ENCODE assay signal across 8 cellular contexts in the genomic region with DNA sequence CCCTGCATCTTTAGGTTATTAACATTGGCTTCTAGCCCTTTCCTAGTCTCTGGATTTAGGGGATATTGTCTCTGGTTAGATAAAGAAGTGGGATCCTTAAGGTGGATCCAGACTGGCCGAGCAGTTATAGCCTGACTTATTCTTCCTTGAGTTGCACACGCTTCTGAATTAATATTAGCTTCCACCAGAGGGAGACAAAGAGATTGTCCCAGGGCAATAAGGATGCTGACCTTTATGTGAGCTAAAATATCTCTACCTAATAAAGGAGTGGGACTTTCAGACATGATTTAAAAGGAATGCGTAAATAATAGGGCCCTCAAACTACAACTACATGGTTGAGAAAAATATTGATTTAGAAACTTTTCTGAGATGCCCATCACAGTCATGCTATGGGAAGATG.
DNase-seq lines count a peak whose midpoint lies in the region; ATAC-seq and TF ChIP-seq lines count a peak whose summit lies in the region.

No MANE protein-coding gene starts in this region.

- CTCF ChIA-PET in OCI-LY7 (lab: Charles Lee; ENCODE audit: unreplicated experiment): interaction anchor here (0.5 kb wide), 1 partner anchor 730 kb away, joined by 4 read pairs; no protein-coding TSS in a partner anchor

- TF ChIP-seq CTCF in left ventricle myocardium inferior (IDR thresholded peaks at IDR 0.05; ENCODE audit: borderline replicate concordance): peak; percentile 50
- peak; percentile 81 for TF ChIP-seq CTCF in OCI-LY7 (conservative IDR thresholded peaks at IDR 0.05; ENCODE audit: low read length)

- H3K27ac ChIP-seq in left ventricle myocardium inferior (replicated peaks) (no peak overlapping the region), OCI-LY7 (ENCODE audit: low read depth, low read length, poor library complexity, severe bottlenecking) (no peak overlapping the region)

- H3K36me3 ChIP-seq in left ventricle myocardium inferior (no peaks in the 10 kb centered on the region), OCI-LY7 (ENCODE audit: insufficient read depth, low read length) (no peaks in the 10 kb centered on the region)

- ATAC-seq in left ventricle myocardium superior: no peak
- peak; percentile 70 for ATAC-seq in HG03135 (IDR thresholded peaks at IDR 0.05; ENCODE audit: unreplicated experiment)

- no peaks in the 10 kb centered on the region for H3K9me2 ChIP-seq in OCI-LY7 (ENCODE audit: insufficient read depth, low read length)

- H4K20me1 ChIP-seq in OCI-LY7 (ENCODE audit: insufficient read depth, low read length): no peaks in the 10 kb centered on the region

- H3K79me2 ChIP-seq in OCI-LY7 (ENCODE audit: insufficient read depth, low read depth, low read length): no peaks in the 10 kb centered on the region

- DNase-seq in left ventricle myocardium inferior (no peak), left ventricle myocardium superior (no peak), OCI-LY7 (ENCODE audit: low spot score) (peak; percentile 35), glomerular visceral epithelial cell (ENCODE audit: extremely low spot score) (peak; percentile 28), posterior cingulate gyrus (no peak), KG1 (lab: John Stamatoyannopoulos, UW) (no peak)
- DNase-seq in effector CD8-positive, alpha-beta T cell (lab: John Stamatoyannopoulos, UW): no peak

- POLR2A ChIA-PET in OCI-LY7 (lab: Charles Lee): no interaction called here

- H2AFZ ChIP-seq in OCI-LY7 (ENCODE audit: low read length): no peak overlapping the region

- no TSS peak for BruUV-seq in OCI-LY7 (replicated peaks; lab: Mats Ljungman, UMichigan)

- H3K9me3 ChIP-seq in left ventricle myocardium inferior (replicated peaks): no peaks in the 10 kb centered on the region
- H3K9me3 ChIP-seq in OCI-LY7 (ENCODE audit: low read length): no peaks in the 10 kb centered on the region

- intact Hi-C loops in left ventricle myocardium inferior (cut with micrococcal nuclease) (no loop called here), left ventricle myocardium superior (cut with micrococcal nuclease) (no loop called here), OCI-LY7 (cut with micrococcal nuclease; ENCODE audit: unreplicated experiment) (loop anchor here (1.0 kb wide), 1 partner anchor 220 kb away; no protein-coding TSS in a partner anchor), posterior cingulate gyrus (cut with DNase I) (no loop called here)

- H3K4me2 ChIP-seq in OCI-LY7 (ENCODE audit: low read length): no peak overlapping the region

- H3K4me3 ChIP-seq in left ventricle myocardium inferior (no peak overlapping the region), OCI-LY7 (ENCODE audit: low read depth, low read length, poor library complexity, severe bottlenecking) (no peak overlapping the region)

- H3K27me3 ChIP-seq in left ventricle myocardium inferior (ENCODE audit: low read depth): no peaks in the 10 kb centered on the region

- H3K4me1 ChIP-seq in left ventricle myocardium inferior (no peaks in the 10 kb centered on the region), OCI-LY7 (ENCODE audit: insufficient read depth, low read length, poor library complexity, severe bottlenecking) (no peaks in the 10 kb centered on the region)

Comparison
In these comparisons a context has a peak if more than half of its experiments do, and no peak if none do; other contexts are left out.
1. DNase-seq: peak in OCI-LY7 (single experiment) and glomerular visceral epithelial cell (single experiment); none in left ventricle myocardium inferior (single experiment), left ventricle myocardium superior (single experiment), posterior cingulate gyrus (0 of 10), effector CD8-positive, alpha-beta T cell (single experiment) and KG1 (single experiment).